In genomic region chr5:1852324-1852947, GRCh38 we compare ENCODE assay signal across 33 cellular contexts. TPM values are rescaled to one million over a fixed set of nuclear protein-coding genes. Genes with fewer than 3 reads are reported as not detected.
"Had no signal": no experiment of that assay in that cellular context is flagged by ENCODE, and none has a peak within 500 bp of the region (broad histone marks: within the 10 kb centered on the region; RNA-seq: fewer than 3 reads in every experiment).

No MANE protein-coding gene starts in this region.

- H3K27ac ChIP-seq: brain microvascular endothelial cell, colonic mucosa, epithelial cell of prostate, esophagus squamous epithelium had no signal

- H3K4me1 ChIP-seq: colonic mucosa had no signal

- ATAC-seq: activated T-cell treated with anti-CD3 and anti-CD28 coated beads, Interleukin-2, amount 50 U/mL, for 72 hours had no signal

- H3K4me1 Mint-ChIP-seq: activated CD4-positive, alpha-beta memory T cell treated with anti-CD3 and anti-CD28 coated beads, Interleukin-2, amount 10 ng/mL, durations not matched to agents 7 days and 5 days; activated CD4-positive, alpha-beta T cell treated with anti-CD3 and anti-CD28 coated beads, Interleukin-2, amount 10 ng/mL, durations not matched to agents 7 days and 5 days had no signal

- H3K36me3 Mint-ChIP-seq: activated naive CD8-positive, alpha-beta T cell; WTC11 had no signal

- H3K27ac Mint-ChIP-seq: activated CD4-positive, alpha-beta memory T cell treated with anti-CD3 and anti-CD28 coated beads, Interleukin-2, amount 10 ng/mL, durations not matched to agents 7 days and 5 days; activated CD4-positive, alpha-beta T cell treated with anti-CD3 and anti-CD28 coated beads, Interleukin-2, amount 10 ng/mL, durations not matched to agents 7 days and 5 days; activated naive CD8-positive, alpha-beta T cell; activated T-cell treated with anti-CD3 and anti-CD28 coated beads, Interleukin-2, amount 50 U/mL, for 24 hours; activated T-cell treated with anti-CD3 and anti-CD28 coated beads, Interleukin-2, amount 50 U/mL, for 72 hours; WTC11 had no signal

- H3K4me3 Mint-ChIP-seq: activated CD4-positive, alpha-beta memory T cell treated with anti-CD3 and anti-CD28 coated beads, Interleukin-2, amount 10 ng/mL, durations not matched to agents 7 days and 5 days; activated CD4-positive, alpha-beta T cell treated with anti-CD3 and anti-CD28 coated beads, Interleukin-2, amount 10 ng/mL, durations not matched to agents 7 days and 5 days; activated naive CD8-positive, alpha-beta T cell; activated T-cell treated with anti-CD3 and anti-CD28 coated beads, Interleukin-2, amount 50 U/mL, for 24 hours; activated T-cell treated with anti-CD3 and anti-CD28 coated beads, Interleukin-2, amount 50 U/mL, for 72 hours had no signal

- H3K4me3 ChIP-seq: colonic mucosa, esophagus squamous epithelium had no signal

- H3K36me3 ChIP-seq: brain microvascular endothelial cell, colonic mucosa, esophagus squamous epithelium had no signal

- H3K9me3 ChIP-seq: colonic mucosa, esophagus squamous epithelium had no signal

- DNase-seq: activated CD4-positive, alpha-beta memory T cell treated with anti-CD3 and anti-CD28 coated beads, Interleukin-2, amount 10 ng/mL, durations not matched to agents 7 days and 5 days; activated CD4-positive, alpha-beta T cell treated with anti-CD3 and anti-CD28 coated beads for 1 hour; activated CD4-positive, alpha-beta T cell treated with anti-CD3 and anti-CD28 coated beads for 4 hours; activated CD4-positive, alpha-beta T cell treated with anti-CD3 and anti-CD28 coated beads, Interleukin-2, amount 10 ng/mL, durations not matched to agents 7 days and 5 days; activated CD4-positive, alpha-beta T cell treated with anti-CD3 and anti-CD28 coated beads, Interleukin-2, amount 50 U/mL, for 4 hours; activated CD8-positive, alpha-beta memory T cell treated with anti-CD3 and anti-CD28 coated beads, Interleukin-2, amount 50 U/mL, for 48 hours; activated gamma-delta T cell treated with Interleukin-2 at 50 U/mL for 16 hours; activated naive CD4-positive, alpha-beta T cell treated with anti-CD3 and anti-CD28 coated beads, Interleukin-2, amount 50 U/mL, for 16 hours; activated naive CD4-positive, alpha-beta T cell treated with Interleukin-2 at 50 U/mL for 16 hours; activated T-cell treated with anti-CD3 and anti-CD28 coated beads for 4 hours; activated T-cell treated with anti-CD3 and anti-CD28 coated beads, Interleukin-2, amount 50 U/mL, for 24 hours; activated T-cell treated with anti-CD3 and anti-CD28 coated beads, Interleukin-2, amount 50 U/mL, for 72 hours; amniotic stem cell; anterior cingulate cortex; brain microvascular endothelial cell; central memory CD4-positive, alpha-beta T cell; cerebellar nuclear complex; colonic mucosa; effector CD8-positive, alpha-beta T cell; esophagus squamous epithelium; foreskin melanocyte; T-helper 1 cell; T-helper 2 cell had no signal

- FAIRE-seq: astrocyte, bronchial epithelial cell, endometrium, endothelial cell of umbilical vein had no signal

RNA-seq across cellular contexts. Expression of gene IRX4, which starts 30.3 kb away (rescaled TPM):
- total RNA-seq: activated CD4-positive, alpha-beta memory T cell treated with anti-CD3 and anti-CD28 coated beads, Interleukin-2, amount 10 ng/mL, durations not matched to agents 7 days and 5 days; activated CD4-positive, alpha-beta T cell treated with anti-CD3 and anti-CD28 coated beads, Interleukin-2, amount 10 ng/mL, durations not matched to agents 7 days and 5 days; activated T-cell treated with anti-CD3 and anti-CD28 coated beads, Interleukin-2, amount 50 U/mL, for 72 hours; colonic mucosa; dermis microvascular lymphatic vessel endothelial cell; endothelial cell of umbilical vein; fibroblast of lung; fibroblast of villous mesenchyme had no signal
- polyA plus RNA-seq: endothelial cell of umbilical vein, fibroblast of lung had no signal
